In the genomic region with DNA sequence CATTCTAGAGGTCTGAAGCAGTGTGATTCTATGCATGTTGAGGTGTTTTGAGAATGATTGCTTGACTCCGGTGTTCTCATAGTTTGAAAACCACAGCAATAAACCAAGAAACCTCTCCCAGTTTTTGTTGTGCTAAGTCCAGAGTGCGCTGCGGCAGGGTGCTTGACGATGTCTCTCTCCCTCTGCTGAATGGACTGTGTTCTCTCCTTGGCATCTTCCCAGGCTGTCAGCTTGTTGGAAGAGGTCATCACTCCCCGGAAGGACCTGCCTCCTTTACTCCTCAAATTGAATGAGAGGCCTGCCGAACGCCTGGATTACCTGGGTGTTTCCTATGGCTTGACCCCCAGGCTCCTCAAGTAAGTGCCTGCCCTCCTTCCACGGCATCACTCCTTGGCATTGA, we compare ENCODE assay signal across 24 cellular contexts.
"Had no signal": no experiment of that assay in that cellular context is flagged by ENCODE, and none has a peak within 500 bp of the region (broad histone marks: within the 10 kb centered on the region; RNA-seq: fewer than 3 reads in every experiment).

No MANE protein-coding gene starts in this region.

- H3K27me3 Mint-ChIP-seq: activated naive CD4-positive, alpha-beta T cell treated with anti-CD3 and anti-CD28 coated beads, Interleukin-2, amount 10 ng/mL, durations not matched to agents 7 days and 5 days; activated naive CD8-positive, alpha-beta T cell treated with anti-CD3 and anti-CD28 coated beads for 36 hours; IgD-negative memory B cell had no signal

- H3K4me1 ChIP-seq: Peyer's patch had no signal

- H3K27ac ChIP-seq: Peyer's patch, RWPE1 had no signal

- H3K27me3 ChIP-seq: Peyer's patch had no signal

- H3K9me3 ChIP-seq: Peyer's patch had no signal

- H3K4me3 Mint-ChIP-seq: activated naive CD4-positive, alpha-beta T cell treated with anti-CD3 and anti-CD28 coated beads, Interleukin-2, amount 10 ng/mL, durations not matched to agents 7 days and 5 days; activated naive CD8-positive, alpha-beta T cell treated with anti-CD3 and anti-CD28 coated beads for 36 hours; activated T-cell treated with anti-CD3 and anti-CD28 coated beads, Interleukin-2, amount 50 U/mL, for 72 hours; IgD-negative memory B cell; T-helper 1 cell treated with Interleukin-12 subunit alpha and Interleukin-12 subunit beta and Interleukin-4 antibody, amounts not matched to agents 30 μg/mL and 1 μg/mL, for 36 hours; WTC11 had no signal

- H3K9me3 Mint-ChIP-seq: activated naive CD4-positive, alpha-beta T cell treated with anti-CD3 and anti-CD28 coated beads, Interleukin-2, amount 10 ng/mL, durations not matched to agents 7 days and 5 days; activated naive CD8-positive, alpha-beta T cell treated with anti-CD3 and anti-CD28 coated beads for 36 hours; activated T-cell treated with anti-CD3 and anti-CD28 coated beads, Interleukin-2, amount 50 U/mL, for 72 hours; activated T-helper 2 cell treated with anti-CD3 and anti-CD28 coated beads, Interferon-gamma antibody, Interleukin-2, Interleukin-4, amounts not matched to agents 10 μg/mL and 5 μg/mL and 100 μg/mL, durations not matched to agents 14 hours and 24 hours and 36 hours; IgD-negative memory B cell; T-helper 1 cell treated with Interleukin-12 subunit alpha and Interleukin-12 subunit beta and Interleukin-4 antibody, amounts not matched to agents 30 μg/mL and 1 μg/mL, for 36 hours; WTC11 had no signal

- ATAC-seq: WTC11 had no signal

- H3K4me3 ChIP-seq: Peyer's patch had no signal

- H3K27ac Mint-ChIP-seq: activated naive CD4-positive, alpha-beta T cell treated with anti-CD3 and anti-CD28 coated beads, Interleukin-2, amount 10 ng/mL, durations not matched to agents 7 days and 5 days; activated naive CD8-positive, alpha-beta T cell treated with anti-CD3 and anti-CD28 coated beads for 36 hours; activated T-cell treated with anti-CD3 and anti-CD28 coated beads, Interleukin-2, amount 50 U/mL, for 72 hours; activated T-helper 2 cell treated with anti-CD3 and anti-CD28 coated beads, Interferon-gamma antibody, Interleukin-2, Interleukin-4, amounts not matched to agents 10 μg/mL and 5 μg/mL and 100 μg/mL, durations not matched to agents 14 hours and 24 hours and 36 hours; T-helper 1 cell treated with Interleukin-12 subunit alpha and Interleukin-12 subunit beta and Interleukin-4 antibody, amounts not matched to agents 30 μg/mL and 1 μg/mL, for 36 hours; WTC11 had no signal

- DNase-seq: activated CD4-positive, alpha-beta T cell treated with anti-CD3 and anti-CD28 coated beads for 48 hours; activated CD4-positive, alpha-beta T cell treated with anti-CD3 and anti-CD28 coated beads, Interleukin-2, amount 50 U/mL, for 4 hours; activated CD4-positive, CD25-positive, alpha-beta regulatory T cell treated with anti-CD3 and anti-CD28 coated beads, Interleukin-2, amount 50 U/mL, for 72 hours; activated CD8-positive, alpha-beta memory T cell treated with anti-CD3 and anti-CD28 coated beads for 24 hours; activated gamma-delta T cell treated with Interleukin-2 at 50 U/mL for 16 hours; activated naive CD4-positive, alpha-beta T cell treated with anti-CD3 and anti-CD28 coated beads, Interleukin-2, amount 10 ng/mL, durations not matched to agents 7 days and 5 days; activated naive CD8-positive, alpha-beta T cell treated with anti-CD3 and anti-CD28 coated beads for 36 hours; activated T-cell treated with anti-CD3 and anti-CD28 coated beads, Interleukin-2, amount 50 U/mL, for 72 hours; KG1; NCI-H1092; NCI-H1417; NCI-H2029 treated with DMSO at 0.1 percent for 48 hours; NCI-H345; NCI-H510A; NCI-H526 treated with DMSO at 0.1 percent for 48 hours; NK-92 treated with Interleukin-12 subunit alpha and Interleukin-12 subunit beta, amount 100 ng/mL, for 24 hours; Peyer's patch; SHP77 treated with DMSO at 0.1 percent for 48 hours; T-helper 9 cell had no signal

- H3K4me1 Mint-ChIP-seq: activated naive CD4-positive, alpha-beta T cell treated with anti-CD3 and anti-CD28 coated beads, Interleukin-2, amount 10 ng/mL, durations not matched to agents 7 days and 5 days; WTC11 had no signal
